Comparison of ENCODE assay signal across 26 cellular contexts in the genomic region with DNA sequence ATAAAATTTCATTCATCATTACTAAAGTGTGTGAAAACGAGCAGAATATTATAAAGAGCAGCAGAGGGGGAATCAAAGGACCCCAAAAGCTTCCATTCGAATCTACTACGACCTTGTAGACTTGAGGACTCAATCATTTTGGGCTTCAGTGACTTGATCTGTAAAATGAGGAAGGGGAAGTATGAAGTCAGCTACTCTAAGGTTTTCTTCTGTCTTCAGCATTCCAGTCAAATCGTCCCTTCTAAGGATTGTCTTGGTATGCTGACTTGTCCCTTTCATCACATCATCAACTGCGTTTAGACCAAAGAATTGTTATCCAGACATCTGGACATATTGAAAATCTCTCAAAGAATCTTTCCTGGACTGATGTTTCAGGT. TPM values are rescaled to one million over a fixed set of nuclear protein-coding genes. Genes with fewer than 3 reads are reported as not detected.
DNase-seq lines count a peak whose midpoint lies in the region; ATAC-seq, FAIRE-seq and TF ChIP-seq lines count a peak whose summit lies in the region.
"Had no signal": no experiment of that assay in that cellular context is flagged by ENCODE, and none has a peak within 500 bp of the region (broad histone marks: within the 10 kb centered on the region; RNA-seq: fewer than 3 reads in every experiment).

No MANE protein-coding gene starts in this region.

- H4K20me1 ChIP-seq in HepG2 (ENCODE audit: insufficient read depth, low read length): peaks cover 81% of the 10 kb centered on the region
- H4K20me1 ChIP-seq: BLaER1 had no signal

- ATAC-seq in HepG2: no peak
- ATAC-seq in HG02870 (IDR thresholded peaks at IDR 0.05; ENCODE audit: unreplicated experiment): no peak
- ATAC-seq: GM12878, HCT116 had no signal

- H3K27ac ChIP-seq in neutrophil (peak overlapping the region; percentile 60), HepG2 (ENCODE audit: extremely low read length, insufficient read depth, low read length) (no peak overlapping the region)
- H3K27ac ChIP-seq: BLaER1, RWPE1 had no signal

- CTCF ChIA-PET in HepG2 (lab: Yijun Ruan, JAX; ENCODE audit: low intra/inter-chr PET ratio, low total read pairs): no interaction called here

- H3K36me3 ChIP-seq in neutrophil (no peaks in the 10 kb centered on the region), HepG2 (replicated peaks in 1 of 2; ENCODE audit: control insufficient read depth in 1 of 2, insufficient read depth in 2 of 2, low read length in 2 of 2) (peaks cover 5 to 17% of the 10 kb centered on the region in 2 experiments)
- H3K36me3 ChIP-seq: BLaER1 had no signal

- TF ChIP-seq RAD21 in HepG2 (CRISPR knock-in tag; IDR thresholded peaks at IDR 0.05): no peak

- no peak overlapping the region for H2AFZ ChIP-seq in HepG2 (ENCODE audit: low read length)

- in situ Hi-C loops in KBM-7 (cut with MboI; ENCODE audit: low pct_unique_long_range_greater_than_20kb, low sequenced_read_pairs): no loop called here
- in situ Hi-C loops in HepG2 (cut with HindIII; ENCODE audit: extremely low pct_ligation_motif_present, low pct_unique_long_range_greater_than_20kb): no loop called here

- peaks cover 23 to 31% of the 10 kb centered on the region in 2 experiments for H3K4me1 ChIP-seq in neutrophil (ENCODE audit: control insufficient read depth in 1 of 2, insufficient read depth in 1 of 2, low read depth in 1 of 2, low read length in 1 of 2)
- H3K4me1 ChIP-seq in HepG2 (ENCODE audit: insufficient read depth, low read length): peaks cover 10% of the 10 kb centered on the region
- H3K4me1 ChIP-seq: BLaER1, Caco-2 had no signal

- POLR2A ChIA-PET in HepG2 (lab: Yijun Ruan, JAX): no interaction called here

- H3K79me2 ChIP-seq in HepG2 (ENCODE audit: insufficient read depth, low read length): peaks cover 95% of the 10 kb centered on the region

- TF ChIP-seq POLR2A in GM12891 (IDR thresholded peaks at IDR 0.05; ENCODE audit: low read depth, low read length) (no peak), HepG2 (IDR thresholded peaks at IDR 0.05; ENCODE audit: insufficient read depth in 1 of 2, low read depth in 2 of 2, low read length in 2 of 2) (no peak)

- no peak for DNase-seq in GM12891 (ENCODE audit: insufficient read length, low spot score)
- peak; percentile 18 for DNase-seq in KBM-7
- peak; percentile 17 for DNase-seq in SKM-1 (lab: John Stamatoyannopoulos, UW; ENCODE audit: unreplicated experiment)
- no peak for DNase-seq in AG08395 (ENCODE audit: low spot score)
- no peak for DNase-seq in medulla oblongata (ENCODE audit: extremely low spot score)
- DNase-seq in HepG2 (ENCODE audit: low spot score): no peak
- DNase-seq: Caco-2; CD4-positive, alpha-beta memory T cell; DMS 273 treated with DMSO at 0.1 percent for 48 hours; DND-41; GOT3; MM.1S; NCI-H1694; NCI-H2081; NCI-H2171; NCI-H345; NCI-H526; SIG-M5; SK-N-SH; T-helper 1 cell had no signal

- FAIRE-seq in GM12891 (lab: Jason Lieb, UNC) (no peak), HepG2 (lab: Jason Lieb, UNC) (no peak)
- FAIRE-seq: GM12878 had no signal

- H3K4me3 ChIP-seq in neutrophil (ENCODE audit: low read depth in 1 of 2, low read length in 1 of 2): no peak overlapping the region
- H3K4me3 ChIP-seq in HepG2 (replicated peaks in 1 of 3; ENCODE audit: insufficient read depth in 1 of 3, low read depth in 2 of 3, low read length in 3 of 3): no peak overlapping the region
- H3K4me3 ChIP-seq: BLaER1, GM12878 had no signal

- intact Hi-C loops in HepG2 (cut with micrococcal nuclease; ENCODE audit: unreplicated experiment): no loop called here

- H3K9ac ChIP-seq in HepG2 (ENCODE audit: insufficient read depth, low read depth, low read length): no peak overlapping the region
- H3K9ac ChIP-seq: BLaER1, SK-N-SH had no signal

- H3K9me3 ChIP-seq in neutrophil (no peaks in the 10 kb centered on the region), HepG2 (ENCODE audit: low read length) (no peaks in the 10 kb centered on the region)
- H3K9me3 ChIP-seq: BLaER1, Caco-2, SK-N-SH had no signal

- no peak overlapping the region for H3K4me2 ChIP-seq in HepG2 (ENCODE audit: low read depth, low read length)
- H3K4me2 ChIP-seq: BLaER1, SK-N-SH had no signal

- no TSS peak for BruUV-seq in HepG2 (replicated peaks; lab: Mats Ljungman, UMichigan)

- H3K27me3 ChIP-seq in neutrophil (no peaks in the 10 kb centered on the region), HepG2 (ENCODE audit: control insufficient read depth in 1 of 2, insufficient read depth in 2 of 2, low read length in 2 of 2) (no peaks in the 10 kb centered on the region)
- H3K27me3 ChIP-seq: BLaER1 had no signal

- no peak for TF ChIP-seq EP300 in HepG2 (IDR thresholded peaks at IDR 0.05; ENCODE audit: low read depth in 2 of 2, low read length in 2 of 2)
- no peak for TF ChIP-seq EP300 in HepG2 (CRISPR knock-in tag; IDR thresholded peaks at IDR 0.05; ENCODE audit: borderline replicate concordance)

- whole genome bisulfite sequencing in HepG2 (ENCODE audit: low lambda C conversion rate): 91% methylated on average over 5 of the region's 5 CpGs

- no peak for TF ChIP-seq CTCF in neutrophil (IDR thresholded peaks at IDR 0.05)
- TF ChIP-seq CTCF in HepG2 (CRISPR knock-in tag; IDR thresholded peaks at IDR 0.05): no peak

TF ChIP-seq in GM12891, 5 proteins besides CTCF, POLR2A, EP300 and RAD21:
- TF ChIP-seq POU2F2 (IDR thresholded peaks at IDR 0.05; ENCODE audit: low read depth, low read length) (no peak), SPI1 (IDR thresholded peaks at IDR 0.05; ENCODE audit: low read depth, low read length) (peak; percentile 29), POLR2AphosphoS5 (IDR thresholded peaks at IDR 0.05; ENCODE audit: low read depth, low read length) (no peak), PAX5 (IDR thresholded peaks at IDR 0.05; ENCODE audit: insufficient read depth, low read length, severe bottlenecking) (no peak)

TF ChIP-seq in HepG2, 621 proteins besides CTCF, POLR2A, EP300 and RAD21 (continues in another document):
- TF ChIP-seq ZNF460 (CRISPR knock-in tag; IDR thresholded peaks at IDR 0.05; ENCODE audit: borderline replicate concordance) (no peak), MIER2 (CRISPR knock-in tag; IDR thresholded peaks at IDR 0.05) (no peak), ZNF792 (CRISPR knock-in tag; IDR thresholded peaks at IDR 0.05) (no peak), NKX3-1 (CRISPR knock-in tag; IDR thresholded peaks at IDR 0.05) (no peak), ERF (CRISPR knock-in tag; IDR thresholded peaks at IDR 0.05) (no peak)
- TF ChIP-seq, protein P1, sequence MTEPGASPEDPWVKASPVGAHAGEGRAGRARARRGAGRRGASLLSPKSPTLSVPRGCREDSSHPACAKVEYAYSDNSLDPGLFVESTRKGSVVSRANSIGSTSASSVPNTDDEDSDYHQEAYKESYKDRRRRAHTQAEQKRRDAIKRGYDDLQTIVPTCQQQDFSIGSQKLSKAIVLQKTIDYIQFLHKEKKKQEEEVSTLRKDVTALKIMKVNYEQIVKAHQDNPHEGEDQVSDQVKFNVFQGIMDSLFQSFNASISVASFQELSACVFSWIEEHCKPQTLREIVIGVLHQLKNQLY (CRISPR knock-in tag; IDR thresholded peaks at IDR 0.05): no peak

RNA-seq across cellular contexts. Expression of a gene that starts 44.8 kb away (rescaled TPM):
- polyA plus RNA-seq in GM12891 (2012; ENCODE audit: low read depth, missing spikeins): 1.5 TPM
- 27.1 and 33.6 TPM in 2 replicates for total RNA-seq in HepG2 (2016; rRNA removed; fragmentation: Illumina TruSeq; extraction: Trizol)
- 12.6 and 14.9 TPM in 2 replicates for total RNA-seq in HepG2 (2016; cell fraction: cytosol; rRNA removed; fragmentation: Illumina TruSeq; extraction: Trizol; ENCODE audit: low read depth)
- total RNA-seq in HepG2 (2016; cell fraction: insoluble cytoplasmic fraction; rRNA removed; fragmentation: Illumina TruSeq; extraction: Trizol): 28.7 and 35.7 TPM in 2 replicates
- 12.9 and 13.9 TPM in 2 replicates for total RNA-seq in HepG2 (2016; cell fraction: membrane; rRNA removed; fragmentation: Illumina TruSeq; extraction: Trizol)
- 61.9 and 62.3 TPM in 2 replicates for total RNA-seq in HepG2 (2016; cell fraction: nucleus; rRNA removed; fragmentation: Illumina TruSeq; extraction: Trizol)
- polyA plus RNA-seq in HepG2 (2011; rRNA removed): 50.3 and 59.4 TPM in 2 replicates
- 28.6 and 41.2 TPM in 2 replicates for polyA plus RNA-seq in HepG2 (2011; cell fraction: cytosol; rRNA removed)
- 71.6 and 77.3 TPM in 2 replicates for polyA plus RNA-seq in HepG2 (2011; cell fraction: nucleus; rRNA removed)
- polyA plus RNA-seq in HepG2 (2012): 41.8 and 49.9 TPM in 2 replicates
- 3.8 and 4.4 TPM in 2 replicates for polyA plus RNA-seq in HepG2 (2016; cell fraction: cytosol; fragmentation: Illumina TruSeq; extraction: Trizol; ENCODE audit: low read depth)
- polyA plus RNA-seq in HepG2 (2016; cell fraction: insoluble cytoplasmic fraction; fragmentation: Illumina TruSeq; extraction: Trizol; ENCODE audit: low read depth): 25.0 and 25.2 TPM in 2 replicates
- 6.2 and 6.8 TPM in 2 replicates for polyA plus RNA-seq in HepG2 (2016; cell fraction: membrane; fragmentation: Illumina TruSeq; extraction: Trizol; ENCODE audit: low read depth)
- polyA plus RNA-seq in HepG2 (2016; cell fraction: nucleus; fragmentation: Illumina TruSeq; extraction: Trizol; ENCODE audit: insufficient read depth, low read depth): 33.1 and 33.7 TPM in 2 replicates
- 21.7 and 144 TPM in 2 replicates for polyA minus RNA-seq in HepG2 (2011; rRNA and poly(A)+ RNA removed; ENCODE audit: low replicate concordance)
- polyA minus RNA-seq in HepG2 (2011; cell fraction: cytosol; rRNA and poly(A)+ RNA removed): 63.4 and 75.3 TPM in 2 replicates
- 391 and 460 TPM in 2 replicates for polyA minus RNA-seq in HepG2 (2011; cell fraction: nucleus; rRNA and poly(A)+ RNA removed)

Comparison
In these comparisons a context has a peak if more than half of its experiments do, and no peak if none do; other contexts are left out.
1. DNase-seq: peak in KBM-7 (single experiment) and SKM-1 (single experiment); none in GM12891 (single experiment), AG08395 (single experiment), medulla oblongata (single experiment) and HepG2 (single experiment).